ENCODE assay signal across 3 cellular contexts in genomic region chr3:113461488-113461887, GRCh38.
TF ChIP-seq lines count a peak whose summit lies in the region.

No MANE protein-coding gene starts in this region.

TF ChIP-seq in HepG2, 621 proteins besides CTCF, POLR2A, EP300 and RAD21 (continues in another document):
- TF ChIP-seq, protein P1, sequence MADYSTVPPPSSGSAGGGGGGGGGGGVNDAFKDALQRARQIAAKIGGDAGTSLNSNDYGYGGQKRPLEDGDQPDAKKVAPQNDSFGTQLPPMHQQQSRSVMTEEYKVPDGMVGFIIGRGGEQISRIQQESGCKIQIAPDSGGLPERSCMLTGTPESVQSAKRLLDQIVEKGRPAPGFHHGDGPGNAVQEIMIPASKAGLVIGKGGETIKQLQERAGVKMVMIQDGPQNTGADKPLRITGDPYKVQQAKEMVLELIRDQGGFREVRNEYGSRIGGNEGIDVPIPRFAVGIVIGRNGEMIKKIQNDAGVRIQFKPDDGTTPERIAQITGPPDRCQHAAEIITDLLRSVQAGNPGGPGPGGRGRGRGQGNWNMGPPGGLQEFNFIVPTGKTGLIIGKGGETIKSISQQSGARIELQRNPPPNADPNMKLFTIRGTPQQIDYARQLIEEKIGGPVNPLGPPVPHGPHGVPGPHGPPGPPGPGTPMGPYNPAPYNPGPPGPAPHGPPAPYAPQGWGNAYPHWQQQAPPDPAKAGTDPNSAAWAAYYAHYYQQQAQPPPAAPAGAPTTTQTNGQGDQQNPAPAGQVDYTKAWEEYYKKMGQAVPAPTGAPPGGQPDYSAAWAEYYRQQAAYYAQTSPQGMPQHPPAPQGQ (CRISPR knock-in tag; IDR thresholded peaks at IDR 0.05; ENCODE audit: borderline replicate concordance): no peak
- TF ChIP-seq ZNF143 (CRISPR knock-in tag; IDR thresholded peaks at IDR 0.05) (no peak), ZNF576 (CRISPR knock-in tag; IDR thresholded peaks at IDR 0.05) (no peak), ZNF431 (CRISPR knock-in tag; IDR thresholded peaks at IDR 0.05; ENCODE audit: borderline replicate concordance, low read depth) (no peak), ZHX2 (IDR thresholded peaks at IDR 0.05; ENCODE audit: low read depth) (no peak), ZHX2 (CRISPR knock-in tag; IDR thresholded peaks at IDR 0.05; ENCODE audit: borderline replicate concordance) (no peak)
- TF ChIP-seq, protein P2, sequence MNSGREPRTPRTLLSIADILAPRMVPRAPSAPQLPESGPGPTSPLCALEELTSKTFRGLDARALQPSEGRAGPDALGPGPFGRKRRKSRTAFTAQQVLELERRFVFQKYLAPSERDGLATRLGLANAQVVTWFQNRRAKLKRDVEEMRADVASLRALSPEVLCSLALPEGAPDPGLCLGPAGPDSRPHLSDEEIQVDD (CRISPR knock-in tag; IDR thresholded peaks at IDR 0.05; ENCODE audit: borderline replicate concordance): no peak

TF ChIP-seq in A549, 52 proteins besides CTCF, POLR2A, EP300 and RAD21:
- TF ChIP-seq MAZ (IDR thresholded peaks at IDR 0.05; ENCODE audit: borderline replicate concordance, low read depth, low read length): no peak
- TF ChIP-seq MAFK (IDR thresholded peaks at IDR 0.05; ENCODE audit: partially characterized antibody): peak; percentile 26
- TF ChIP-seq CBX2 (IDR thresholded peaks at IDR 0.05; ENCODE audit: borderline replicate concordance, low read depth): no peak
- TF ChIP-seq ATOH8 (CRISPR knock-in tag; IDR thresholded peaks at IDR 0.05; ENCODE audit: low read depth): no peak
TF ChIP-seq in A549: peak in this region for 1.

TF ChIP-seq in endothelial cell of umbilical vein, 7 proteins besides CTCF, POLR2A, EP300 and RAD21:
- TF ChIP-seq JUN (IDR thresholded peaks at IDR 0.05; ENCODE audit: borderline replicate concordance, insufficient read depth, insufficient read length, low read depth) (no peak), MYC (IDR thresholded peaks at IDR 0.05; ENCODE audit: low read depth, low read length) (no peak), FOS (IDR thresholded peaks at IDR 0.05; ENCODE audit: borderline replicate concordance, insufficient read depth, low read length) (no peak), POLR2AphosphoS5 (IDR thresholded peaks at IDR 0.05; ENCODE audit: insufficient read depth, low read depth, low read length) (no peak), EZH2 (IDR thresholded peaks at IDR 0.05; ENCODE audit: borderline replicate concordance, low read depth, low read length, severe bottlenecking) (no peak), GATA2 (IDR thresholded peaks at IDR 0.05; ENCODE audit: insufficient read depth, insufficient read length, low read depth, low read length) (no peak)
- TF ChIP-seq, protein P3, sequence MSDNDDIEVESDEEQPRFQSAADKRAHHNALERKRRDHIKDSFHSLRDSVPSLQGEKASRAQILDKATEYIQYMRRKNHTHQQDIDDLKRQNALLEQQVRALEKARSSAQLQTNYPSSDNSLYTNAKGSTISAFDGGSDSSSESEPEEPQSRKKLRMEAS (IDR thresholded peaks at IDR 0.05; ENCODE audit: insufficient read depth, insufficient read length): no peak
